ENCODE assay signal across 11 cellular contexts in the genomic region with DNA sequence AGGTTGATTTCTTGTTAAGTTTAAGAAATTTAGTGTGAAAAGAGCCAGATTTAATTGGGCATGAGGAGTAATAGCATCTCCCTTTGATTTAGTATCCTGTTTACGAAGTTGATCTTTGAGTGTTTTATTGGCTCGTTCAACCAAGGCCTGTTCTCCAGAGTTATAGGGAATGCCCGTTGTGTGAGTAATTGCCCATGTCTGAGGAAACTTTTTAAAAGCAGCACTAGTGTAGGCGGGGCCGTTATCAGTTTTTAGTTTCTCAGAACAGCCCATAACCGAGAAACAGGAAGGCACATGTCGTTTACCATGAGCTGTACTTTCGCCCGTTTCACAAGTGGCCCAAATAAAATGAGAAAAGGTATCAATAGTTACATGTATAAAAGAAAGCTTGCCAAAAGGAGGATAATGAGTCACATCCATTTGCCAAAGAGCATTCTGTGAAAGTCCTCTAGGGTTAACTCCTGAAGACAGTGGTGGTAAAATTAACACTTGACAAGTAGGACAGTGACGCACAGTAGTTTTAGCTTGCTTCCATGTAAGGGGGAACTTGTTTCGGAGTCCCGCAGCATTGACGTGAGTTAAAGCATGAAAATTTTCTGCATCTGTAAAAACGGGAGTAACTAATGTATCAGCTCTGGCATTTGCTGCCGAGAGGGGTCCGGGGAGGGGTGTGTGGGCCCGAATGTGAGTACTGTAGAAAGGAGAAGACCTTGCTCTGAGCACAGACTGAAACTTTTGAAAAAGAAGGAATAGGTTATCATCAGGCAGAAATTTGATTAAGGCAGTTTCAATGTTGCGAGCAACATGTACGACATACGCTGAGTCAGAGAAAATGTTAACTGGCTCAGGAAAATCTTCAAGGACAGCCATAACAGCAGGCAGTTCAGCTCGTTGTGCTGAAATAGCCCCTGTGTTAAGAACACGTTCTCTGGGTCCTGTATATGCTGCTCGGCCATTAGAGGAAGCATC. TPM values are rescaled to one million over a fixed set of nuclear protein-coding genes. Genes with fewer than 3 reads are reported as not detected.
DNase-seq lines count a peak whose midpoint lies in the region; ATAC-seq and TF ChIP-seq lines count a peak whose summit lies in the region.
"Had no signal": no experiment of that assay in that cellular context is flagged by ENCODE, and none has a peak within 500 bp of the region (broad histone marks: within the 10 kb centered on the region; RNA-seq: fewer than 3 reads in every experiment).

No MANE protein-coding gene starts in this region.

- intact Hi-C loops in upper lobe of right lung (cut with DNase I), result no loop called here

- no peak overlapping the region for H2AFZ ChIP-seq in neural progenitor cell (replicated peaks)
- H2AFZ ChIP-seq: GM23338 had no signal

- DNase-seq in activated effector memory CD4-positive, alpha-beta T cell treated with anti-CD3 and anti-CD28 coated beads, Interleukin-2, amount 50 U/mL, for 16 hours, result peak; percentile 72
- no peak for DNase-seq in activated effector memory CD4-positive, alpha-beta T cell treated with Interleukin-2 at 50 U/mL for 16 hours
- DNase-seq in activated naive CD4-positive, alpha-beta T cell treated with anti-CD3 and anti-CD28 coated beads, Interleukin-2, amount 10 ng/mL, durations not matched to agents 7 days and 5 days, result peak; percentile 44
- DNase-seq in islet precursor cell, result peak; percentile 77
- DNase-seq in upper lobe of right lung, result no peak
- DNase-seq in neural progenitor cell (ENCODE audit: low spot score), result no peak
- no peak for DNase-seq in HK-2 (ENCODE audit: unreplicated experiment)
- DNase-seq: NK-92 treated with Interleukin-12 subunit alpha and Interleukin-12 subunit beta, amount 100 ng/mL, for 24 hours had no signal

- H3K79me2 ChIP-seq in neural progenitor cell (ENCODE audit: low read depth), result no peaks in the 10 kb centered on the region

- H3K4me3 ChIP-seq in upper lobe of right lung, result no peak overlapping the region
- H3K4me3 ChIP-seq in neural progenitor cell, result no peak overlapping the region
- H3K4me3 ChIP-seq: GM23338 had no signal

- H3K4me3 Mint-ChIP-seq in activated naive CD4-positive, alpha-beta T cell treated with anti-CD3 and anti-CD28 coated beads, Interleukin-2, amount 10 ng/mL, durations not matched to agents 7 days and 5 days, result no peak overlapping the region
- H3K4me3 Mint-ChIP-seq in neural progenitor cell, result no peak overlapping the region
- H3K4me3 Mint-ChIP-seq: CD4-positive, alpha-beta T cell; GM23338 had no signal

- CTCF ChIA-PET in activated naive CD4-positive, alpha-beta T cell treated with anti-CD3 and anti-CD28 coated beads, Interleukin-2, amount 10 ng/mL, durations not matched to agents 7 days and 5 days (lab: Charles Lee), result no interaction called here

- H3K36me3 ChIP-seq in upper lobe of right lung, result peaks cover 33% of the 10 kb centered on the region
- no peaks in the 10 kb centered on the region for H3K36me3 ChIP-seq in neural progenitor cell

- H3K4me1 Mint-ChIP-seq in activated naive CD4-positive, alpha-beta T cell treated with anti-CD3 and anti-CD28 coated beads, Interleukin-2, amount 10 ng/mL, durations not matched to agents 7 days and 5 days, result peaks cover 35% of the 10 kb centered on the region
- no peaks in the 10 kb centered on the region for H3K4me1 Mint-ChIP-seq in neural progenitor cell

- H3K9me3 Mint-ChIP-seq in activated naive CD4-positive, alpha-beta T cell treated with anti-CD3 and anti-CD28 coated beads, Interleukin-2, amount 10 ng/mL, durations not matched to agents 7 days and 5 days, result no peaks in the 10 kb centered on the region
- H3K9me3 Mint-ChIP-seq in neural progenitor cell, result no peaks in the 10 kb centered on the region
- H3K9me3 Mint-ChIP-seq: CD4-positive, alpha-beta T cell had no signal

- H3K27ac ChIP-seq in upper lobe of right lung (no peak overlapping the region), neural progenitor cell (no peak overlapping the region)

- no peaks in the 10 kb centered on the region for H3F3A ChIP-seq in neural progenitor cell (ENCODE audit: low read depth)

- no peaks in the 10 kb centered on the region for H4K20me1 ChIP-seq in neural progenitor cell (ENCODE audit: low read depth)

- H3K27ac Mint-ChIP-seq in activated naive CD4-positive, alpha-beta T cell treated with anti-CD3 and anti-CD28 coated beads, Interleukin-2, amount 10 ng/mL, durations not matched to agents 7 days and 5 days, result peak overlapping the region; percentile 90
- H3K27ac Mint-ChIP-seq in neural progenitor cell, result no peak overlapping the region
- H3K27ac Mint-ChIP-seq: CD4-positive, alpha-beta T cell; GM23338 had no signal

- no peak for TF ChIP-seq CTCF in upper lobe of right lung (IDR thresholded peaks at IDR 0.05)
- TF ChIP-seq CTCF in neural progenitor cell (IDR thresholded peaks at IDR 0.05), result no peak

- peaks cover 13% of the 10 kb centered on the region for H3K36me3 Mint-ChIP-seq in activated naive CD4-positive, alpha-beta T cell treated with anti-CD3 and anti-CD28 coated beads, Interleukin-2, amount 10 ng/mL, durations not matched to agents 7 days and 5 days
- H3K36me3 Mint-ChIP-seq in neural progenitor cell, result no peaks in the 10 kb centered on the region

- no peak overlapping the region for H3K4me2 ChIP-seq in neural progenitor cell
- H3K4me2 ChIP-seq: GM23338 had no signal

- H3K4me1 ChIP-seq in upper lobe of right lung (peaks cover 13% of the 10 kb centered on the region), neural progenitor cell (no peaks in the 10 kb centered on the region)

- H3K27me3 ChIP-seq in upper lobe of right lung (no peaks in the 10 kb centered on the region), neural progenitor cell (no peaks in the 10 kb centered on the region)

- H3K9ac ChIP-seq in neural progenitor cell, result no peak overlapping the region

- ATAC-seq in upper lobe of right lung (peak; percentile 71), GM21526 (IDR thresholded peaks at IDR 0.05; ENCODE audit: low FRiP score, unreplicated experiment) (no peak)
- ATAC-seq: GM23338 had no signal

- no peaks in the 10 kb centered on the region for H3K9me3 ChIP-seq in upper lobe of right lung
- H3K9me3 ChIP-seq in neural progenitor cell (ENCODE audit: low read depth), result no peaks in the 10 kb centered on the region

- H3K27me3 Mint-ChIP-seq in activated naive CD4-positive, alpha-beta T cell treated with anti-CD3 and anti-CD28 coated beads, Interleukin-2, amount 10 ng/mL, durations not matched to agents 7 days and 5 days, result peaks cover 8% of the 10 kb centered on the region
- no peaks in the 10 kb centered on the region for H3K27me3 Mint-ChIP-seq in neural progenitor cell (ENCODE audit: insufficient read depth, low read depth)
- H3K27me3 Mint-ChIP-seq: CD4-positive, alpha-beta T cell had no signal

RNA-seq across cellular contexts. Expression of gene KCTD5, which starts 18.5 kb away (rescaled TPM):
- total RNA-seq in upper lobe of right lung, result 23.8 TPM
- 21.6 and 34.5 TPM in 2 replicates for total RNA-seq in neural progenitor cell (ENCODE audit: low replicate concordance)

RNA-seq across cellular contexts. Expression of gene PRSS27, which starts 56.2 kb away (rescaled TPM):
- total RNA-seq in upper lobe of right lung (0.81 TPM), neural progenitor cell (ENCODE audit: low replicate concordance) (1.8 and 5.1 TPM in 2 replicates)

Comparison
In these comparisons a context has a peak if more than half of its experiments do, and no peak if none do; other contexts are left out.
1. DNase-seq: peak in activated effector memory CD4-positive, alpha-beta T cell treated with anti-CD3 and anti-CD28 coated beads, Interleukin-2, amount 50 U/mL, for 16 hours (single experiment), activated naive CD4-positive, alpha-beta T cell treated with anti-CD3 and anti-CD28 coated beads, Interleukin-2, amount 10 ng/mL, durations not matched to agents 7 days and 5 days (single experiment) and islet precursor cell (single experiment); none in activated effector memory CD4-positive, alpha-beta T cell treated with Interleukin-2 at 50 U/mL for 16 hours (single experiment), upper lobe of right lung (single experiment), neural progenitor cell (single experiment) and HK-2 (single experiment).